ENCODE assay signal across 29 cellular contexts in the genomic region with DNA sequence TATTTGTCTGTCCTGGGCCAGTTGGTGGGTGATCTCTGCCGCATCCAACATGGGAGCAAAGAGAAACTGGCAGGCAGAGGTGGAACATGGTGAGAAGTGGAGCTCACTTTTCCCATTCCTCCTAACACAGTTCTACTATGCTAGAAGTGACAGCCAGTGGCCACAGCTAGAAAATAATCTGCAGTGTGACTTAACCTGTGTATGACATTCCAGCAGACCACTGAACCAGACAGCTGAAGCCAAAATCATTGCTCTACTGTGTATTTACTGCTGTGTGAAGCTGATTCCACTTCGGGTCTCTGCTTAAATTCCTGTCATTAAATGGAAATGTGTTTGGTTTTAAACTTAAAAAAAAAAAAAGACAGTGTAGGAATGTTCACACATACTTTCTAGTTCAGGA.
"Had no signal": no experiment of that assay in that cellular context is flagged by ENCODE, and none has a peak within 500 bp of the region (broad histone marks: within the 10 kb centered on the region; RNA-seq: fewer than 3 reads in every experiment).

No MANE protein-coding gene starts in this region.

- DNase-seq: activated CD4-positive, alpha-beta memory T cell treated with anti-CD3 and anti-CD28 coated beads for 36 hours; activated CD4-positive, alpha-beta T cell treated with anti-CD3 and anti-CD28 coated beads, Interleukin-2, amount 10 ng/mL, durations not matched to agents 7 days and 5 days; activated CD4-positive, CD25-positive, alpha-beta regulatory T cell; activated CD8-positive, alpha-beta memory T cell treated with anti-CD3 and anti-CD28 coated beads for 24 hours; activated effector memory CD4-positive, alpha-beta T cell treated with anti-CD3 and anti-CD28 coated beads, Interleukin-2, amount 50 U/mL, for 16 hours; activated naive CD4-positive, alpha-beta T cell treated with Interleukin-2 at 50 U/mL for 16 hours; activated naive CD8-positive, alpha-beta T cell treated with anti-CD3 and anti-CD28 coated beads, Interleukin-2, amount 50 U/mL, for 24 hours; activated T-cell treated with anti-CD3 and anti-CD28 coated beads, Interleukin-2, amount 50 U/mL, for 4 hours; amniotic stem cell; body of pancreas; Karpas-422; NCI-H1048; NCI-H146; NCI-H1930; NCI-H2171; NCI-H226; NCI-H510A; NCI-H526 treated with DMSO at 0.1 percent for 48 hours; NCI-H82; OCI-M1; RPMI8226; SK-N-SH; T-helper 1 cell had no signal

- ATAC-seq: activated naive CD4-positive, alpha-beta T cell treated with anti-CD3 and anti-CD28 coated beads, Interleukin-2, amount 50 U/mL, for 72 hours; activated naive CD8-positive, alpha-beta T cell treated with anti-CD3 and anti-CD28 coated beads, Interleukin-2, amount 50 U/mL, for 24 hours; activated T-cell treated with anti-CD3 and anti-CD28 coated beads, Interleukin-2, amount 50 U/mL, for 4 hours; body of pancreas; K562; Panc1; Right ventricle myocardium inferior had no signal

- H3K9me3 ChIP-seq: ascending aorta, body of pancreas, SK-N-SH had no signal

- H3K27me3 ChIP-seq: ascending aorta, body of pancreas had no signal

- H3K27ac ChIP-seq: ascending aorta, body of pancreas, VCaP had no signal

- H3K4me1 ChIP-seq: ascending aorta, body of pancreas had no signal

- H3K36me3 ChIP-seq: ascending aorta had no signal

- H3K4me3 ChIP-seq: ascending aorta, body of pancreas, K562 had no signal
